ENCODE assay signal across 14 cellular contexts in genomic region chr2:222653280-222653679, GRCh38. TPM values are rescaled to one million over a fixed set of nuclear protein-coding genes. Genes with fewer than 3 reads are reported as not detected.
DNase-seq lines count a peak whose midpoint lies in the region; ATAC-seq and TF ChIP-seq lines count a peak whose summit lies in the region.
"Had no signal": no experiment of that assay in that cellular context is flagged by ENCODE, and none has a peak within 500 bp of the region (broad histone marks: within the 10 kb centered on the region; RNA-seq: fewer than 3 reads in every experiment).

No MANE protein-coding gene starts in this region.

- H3K27me3 ChIP-seq in Loucy (ENCODE audit: insufficient read depth, low read length, poor library complexity, severe bottlenecking) (no peaks in the 10 kb centered on the region), SJCRH30 (no peaks in the 10 kb centered on the region)
- H3K27me3 ChIP-seq: ovary had no signal

- no peak for ATAC-seq in activated naive CD4-positive, alpha-beta T cell treated with anti-CD3 and anti-CD28 coated beads, Interleukin-2, amount 50 U/mL, for 72 hours
- ATAC-seq in HG02870 (IDR thresholded peaks at IDR 0.05; ENCODE audit: unreplicated experiment): no peak

- H3K27me3 Mint-ChIP-seq in activated CD4-positive, alpha-beta T cell treated with anti-CD3 and anti-CD28 coated beads, Interleukin-2, amount 10 ng/mL, durations not matched to agents 7 days and 5 days: no peaks in the 10 kb centered on the region
- H3K27me3 Mint-ChIP-seq in nephron (ENCODE audit: low read depth): no peaks in the 10 kb centered on the region

- H3K4me3 Mint-ChIP-seq in activated CD4-positive, alpha-beta T cell treated with anti-CD3 and anti-CD28 coated beads, Interleukin-2, amount 10 ng/mL, durations not matched to agents 7 days and 5 days: peak overlapping the region; percentile 50
- peak overlapping the region; percentile 41 to 98 (median 77) for H3K4me3 Mint-ChIP-seq in nephron

- no peak for TF ChIP-seq CTCF in Loucy (conservative IDR thresholded peaks at IDR 0.05; ENCODE audit: low read length)
- no peak for TF ChIP-seq CTCF in nephron (IDR thresholded peaks at IDR 0.05; ENCODE audit: unreplicated experiment in 3 of 3)

- H3K4me1 ChIP-seq in Loucy (ENCODE audit: insufficient read depth, low read length, poor library complexity, severe bottlenecking): peaks cover 46% of the 10 kb centered on the region
- H3K4me1 ChIP-seq in SJCRH30: peaks cover 5% of the 10 kb centered on the region; the same call in 1 of the 2 replicates

- H3K36me3 ChIP-seq in Loucy (ENCODE audit: insufficient read depth, low read length) (peaks cover 1% of the 10 kb centered on the region; the same call in 1 of the 2 replicates), SJCRH30 (peaks cover 6% of the 10 kb centered on the region)
- H3K36me3 ChIP-seq: ovary had no signal

- peak overlapping the region; percentile 98 for H3K4me2 ChIP-seq in Loucy (ENCODE audit: low read depth, low read length, poor library complexity, severe bottlenecking)

- POLR2A ChIA-PET in activated CD4-positive, alpha-beta T cell treated with anti-CD3 and anti-CD28 coated beads, Interleukin-2, amount 10 ng/mL, durations not matched to agents 7 days and 5 days (lab: Charles Lee): no interaction called here

- no peaks in the 10 kb centered on the region for H3K9me3 ChIP-seq in Loucy (ENCODE audit: insufficient read depth, low read depth, low read length)
- no peaks in the 10 kb centered on the region for H3K9me3 ChIP-seq in SJCRH30 (replicated peaks)
- H3K9me3 ChIP-seq: ovary had no signal

- H3K27ac ChIP-seq in SJCRH30: no peak overlapping the region
- H3K27ac ChIP-seq: ovary had no signal

- H3K79me2 ChIP-seq in Loucy (ENCODE audit: insufficient read depth, low read length): peaks cover 62% of the 10 kb centered on the region

- no peaks in the 10 kb centered on the region for H3K9me3 Mint-ChIP-seq in activated CD4-positive, alpha-beta T cell treated with anti-CD3 and anti-CD28 coated beads, Interleukin-2, amount 10 ng/mL, durations not matched to agents 7 days and 5 days
- H3K9me3 Mint-ChIP-seq in activated naive CD4-positive, alpha-beta T cell treated with anti-CD3 and anti-CD28 coated beads, Interleukin-2, amount 50 U/mL, for 72 hours: no peaks in the 10 kb centered on the region
- no peaks in the 10 kb centered on the region for H3K9me3 Mint-ChIP-seq in nephron

- H3K4me3 ChIP-seq in Loucy (ENCODE audit: low read length, poor library complexity, severe bottlenecking) (peak overlapping the region; percentile 93), SJCRH30 (no peak overlapping the region)
- H3K4me3 ChIP-seq: ovary had no signal

- H3K27ac Mint-ChIP-seq in activated CD4-positive, alpha-beta T cell treated with anti-CD3 and anti-CD28 coated beads, Interleukin-2, amount 10 ng/mL, durations not matched to agents 7 days and 5 days: peak overlapping the region; percentile 77
- peak overlapping the region; percentile 65 for H3K27ac Mint-ChIP-seq in activated naive CD4-positive, alpha-beta T cell treated with anti-CD3 and anti-CD28 coated beads, Interleukin-2, amount 50 U/mL, for 72 hours
- peak overlapping the region in 1 of 3 experiments; percentile 24 for H3K27ac Mint-ChIP-seq in nephron

- peaks cover 8% of the 10 kb centered on the region for H4K20me1 ChIP-seq in Loucy (ENCODE audit: insufficient read depth, low read length, poor library complexity, severe bottlenecking)

- H2AFZ ChIP-seq in Loucy (ENCODE audit: low read length): no peak overlapping the region

- no peak for DNase-seq in activated CD4-positive, alpha-beta T cell treated with anti-CD3 and anti-CD28 coated beads, Interleukin-2, amount 10 ng/mL, durations not matched to agents 7 days and 5 days
- no peak for DNase-seq in activated CD4-positive, alpha-beta T cell treated with anti-CD3 and anti-CD28 coated beads for 4 hours
- no peak for DNase-seq in activated naive CD4-positive, alpha-beta T cell treated with anti-CD3 and anti-CD28 coated beads, Interleukin-2, amount 50 U/mL, for 72 hours (ENCODE audit: low spot score in 2 of 2)
- DNase-seq in SJCRH30 (no peak), foreskin melanocyte (no peak)
- DNase-seq: caudate nucleus; hypothalamus; ovary; stimulated activated CD4-positive, alpha-beta T cell treated with anti-CD3 and anti-CD28 coated beads, Interleukin-12 subunit alpha, Interleukin-12 subunit beta, amount 100 ng/mL, for 4 hours had no signal

- H3K4me1 Mint-ChIP-seq in activated CD4-positive, alpha-beta T cell treated with anti-CD3 and anti-CD28 coated beads, Interleukin-2, amount 10 ng/mL, durations not matched to agents 7 days and 5 days: peaks cover 48% of the 10 kb centered on the region
- peaks cover 21% of the 10 kb centered on the region for H3K4me1 Mint-ChIP-seq in nephron

- peaks cover 9% of the 10 kb centered on the region for H3K36me3 Mint-ChIP-seq in activated CD4-positive, alpha-beta T cell treated with anti-CD3 and anti-CD28 coated beads, Interleukin-2, amount 10 ng/mL, durations not matched to agents 7 days and 5 days (ENCODE audit: low read depth)
- peaks cover 10 to 23% of the 10 kb centered on the region in 2 donors for H3K36me3 Mint-ChIP-seq in activated naive CD4-positive, alpha-beta T cell treated with anti-CD3 and anti-CD28 coated beads, Interleukin-2, amount 50 U/mL, for 72 hours
- H3K36me3 Mint-ChIP-seq in nephron (ENCODE audit: low read depth): peaks cover 1% of the 10 kb centered on the region

- CTCF ChIA-PET in activated CD4-positive, alpha-beta T cell treated with anti-CD3 and anti-CD28 coated beads, Interleukin-2, amount 10 ng/mL, durations not matched to agents 7 days and 5 days (lab: Charles Lee): interaction anchor here (0.7 to 1.1 kb wide), 2 partner anchors 9 to 186 kb away, joined by 3 read pairs; no protein-coding TSS in a partner anchor

- H3K9me2 ChIP-seq in Loucy (replicated peaks; ENCODE audit: low read depth, low read length): no peaks in the 10 kb centered on the region

- H3K9ac ChIP-seq in Loucy (ENCODE audit: low read depth, low read length, poor library complexity, severe bottlenecking): peak overlapping the region; percentile 91

- 0 out of 2 replicates have a peak, but pooled peaks cover 4% of the 10 kb centered on the region for H3F3A ChIP-seq in Loucy (ENCODE audit: low read depth)

RNA-seq across cellular contexts. Expression of gene FARSB, which starts 2.6 kb away (rescaled TPM):
- 10 to 100 TPM; 21.6 to 26.0 TPM for total RNA-seq in activated CD4-positive, alpha-beta T cell treated with anti-CD3 and anti-CD28 coated beads, Interleukin-2, amount 10 ng/mL, durations not matched to agents 7 days and 5 days
- 10 to 100 TPM; 30.8 to 39.5 TPM for total RNA-seq in activated naive CD4-positive, alpha-beta T cell treated with anti-CD3 and anti-CD28 coated beads, Interleukin-2, amount 50 U/mL, for 72 hours
- total RNA-seq in SJCRH30 (2014; rRNA removed; shearing (Covaris generic)): 76.0 and 78.9 TPM in 2 replicates

RNA-seq across cellular contexts. Expression of gene MOGAT1, which starts 18.2 kb away (rescaled TPM):
- not detected for total RNA-seq in activated CD4-positive, alpha-beta T cell treated with anti-CD3 and anti-CD28 coated beads, Interleukin-2, amount 10 ng/mL, durations not matched to agents 7 days and 5 days
- total RNA-seq in activated naive CD4-positive, alpha-beta T cell treated with anti-CD3 and anti-CD28 coated beads, Interleukin-2, amount 50 U/mL, for 72 hours: not detected
- not detected in 2 replicates for total RNA-seq in SJCRH30 (2014; rRNA removed; shearing (Covaris generic))
- total RNA-seq: A673, ovary, urinary bladder had no signal
